In the genomic region with DNA sequence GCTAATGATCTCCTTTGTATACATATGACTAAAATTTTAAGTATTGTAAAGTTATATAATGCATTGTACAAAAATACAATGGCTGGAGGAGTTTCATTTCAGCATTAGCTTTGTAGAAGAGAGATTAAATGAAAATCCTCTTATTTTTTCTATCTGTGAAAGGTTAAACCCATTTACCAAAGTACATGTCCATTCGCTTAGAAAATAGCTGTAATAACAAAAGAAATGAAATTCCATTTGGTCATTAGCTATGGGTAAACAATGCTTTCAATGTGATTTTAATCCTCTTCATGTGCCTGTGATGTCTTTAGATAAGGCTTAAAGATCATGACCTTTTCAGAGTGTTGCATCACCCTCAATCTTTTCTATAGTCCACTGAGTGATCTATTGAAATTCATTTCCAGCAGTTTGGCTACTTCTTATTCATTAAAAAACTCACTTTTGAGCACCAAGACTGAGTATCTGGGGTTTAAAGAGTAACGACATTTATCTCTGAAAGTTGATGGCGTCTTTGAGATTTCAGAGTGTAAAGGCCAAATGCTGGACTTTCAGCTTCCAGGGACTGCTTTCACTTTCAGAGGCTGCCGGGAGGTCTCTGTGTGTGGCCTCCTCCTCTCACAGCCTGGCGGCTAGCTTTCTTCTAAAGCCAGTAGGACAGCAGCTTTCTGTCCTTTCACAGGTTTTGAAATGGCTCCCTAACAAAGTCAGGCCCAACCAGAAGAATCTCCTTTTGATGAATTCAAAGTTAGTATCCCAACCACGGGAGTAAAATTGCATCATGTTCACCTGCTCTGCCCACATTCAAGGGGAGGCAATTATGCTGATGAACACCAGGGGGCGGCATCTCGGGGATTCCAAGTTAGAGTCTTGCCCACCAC, we compare ENCODE assay signal across 7 cellular contexts.
DNase-seq lines count a peak whose midpoint lies in the region; ATAC-seq and TF ChIP-seq lines count a peak whose summit lies in the region.

No MANE protein-coding gene starts in this region.

- H3K9me3 ChIP-seq in SJCRH30 (replicated peaks): 0 out of 2 replicates have a peak, but pooled peaks cover 4% of the 10 kb centered on the region
- no peaks in the 10 kb centered on the region for H3K9me3 ChIP-seq in left lung
- no peaks in the 10 kb centered on the region for H3K9me3 ChIP-seq in uterus

- H3K4me1 ChIP-seq in SJCRH30: no peaks in the 10 kb centered on the region
- H3K4me1 ChIP-seq in left lung: no peaks in the 10 kb centered on the region
- H3K4me1 ChIP-seq in uterus: no peaks in the 10 kb centered on the region

- no peaks in the 10 kb centered on the region for H3K36me3 ChIP-seq in SJCRH30
- H3K36me3 ChIP-seq in left lung: no peaks in the 10 kb centered on the region
- H3K36me3 ChIP-seq in uterus: no peaks in the 10 kb centered on the region

- peak; percentile 42 to 76 for DNase-seq in SJCRH30
- no peak for DNase-seq in left lung
- DNase-seq in T1000 (lab: John Stamatoyannopoulos, UW): no peak
- DNase-seq in uterus: no peak
- DNase-seq in left cardiac atrium: no peak

- peak; percentile 55 for TF ChIP-seq CTCF in GM12873 (IDR thresholded peaks at IDR 0.05; ENCODE audit: insufficient read depth, low read depth, low read length, missing control alignments)
- no peak for TF ChIP-seq CTCF in left lung (IDR thresholded peaks at IDR 0.05)
- TF ChIP-seq CTCF in uterus (IDR thresholded peaks at IDR 0.05): no peak

- TF ChIP-seq POLR2A in uterus (IDR thresholded peaks at IDR 0.05): no peak

- H3K27ac ChIP-seq in SJCRH30: no peak overlapping the region
- H3K27ac ChIP-seq in left lung: no peak overlapping the region
- H3K27ac ChIP-seq in uterus: no peak overlapping the region

- ATAC-seq in HG02884 (IDR thresholded peaks at IDR 0.05; ENCODE audit: unreplicated experiment) (peak; percentile 77), left lung (peak; percentile 69), left cardiac atrium (no peak)

- intact Hi-C loops in left lung (cut with DNase I) (no loop called here), uterus (cut with DNase I; ENCODE audit: low total_unique reads) (no loop called here), left cardiac atrium (cut with DNase I) (no loop called here)

- H3K4me3 ChIP-seq in SJCRH30 (no peak overlapping the region), left lung (no peak overlapping the region), uterus (no peak overlapping the region)

- no peaks in the 10 kb centered on the region for H3K27me3 ChIP-seq in SJCRH30
- H3K27me3 ChIP-seq in left lung: no peaks in the 10 kb centered on the region
- H3K27me3 ChIP-seq in uterus: no peaks in the 10 kb centered on the region

Comparison
In these comparisons a context has a peak if more than half of its experiments do, and no peak if none do; other contexts are left out.
1. ATAC-seq: peak in HG02884 (single experiment) and left lung (single experiment); none in left cardiac atrium (0 of 2).
2. DNase-seq: peak in SJCRH30 (2 of 2); none in left lung (0 of 2), T1000 (single experiment), uterus (0 of 2) and left cardiac atrium (single experiment).